Comparison of ENCODE assay signal across 15 cellular contexts in genomic region chr9:131399972-131400371, GRCh38. TPM values are rescaled to one million over a fixed set of nuclear protein-coding genes. Genes with fewer than 3 reads are reported as not detected.
DNase-seq lines count a peak whose midpoint lies in the region; ATAC-seq and TF ChIP-seq lines count a peak whose summit lies in the region.
"Had no signal": no experiment of that assay in that cellular context is flagged by ENCODE, and none has a peak within 500 bp of the region (broad histone marks: within the 10 kb centered on the region; RNA-seq: fewer than 3 reads in every experiment).

No MANE protein-coding gene starts in this region.

- no peak for TF ChIP-seq CTCF in BE2C (IDR thresholded peaks at IDR 0.05; ENCODE audit: low read depth, low read length)

- no peak overlapping the region for H3K4me3 ChIP-seq in BE2C (ENCODE audit: low read depth, low read length)
- H3K4me3 ChIP-seq: breast epithelium, lung, uterus had no signal

- peaks cover 29% of the 10 kb centered on the region for H3K36me3 ChIP-seq in BE2C
- H3K36me3 ChIP-seq: breast epithelium, uterus had no signal

- H3K27ac Mint-ChIP-seq in activated T-cell treated with anti-CD3 and anti-CD28 coated beads, Interleukin-2, amount 50 U/mL, for 24 hours = peak overlapping the region; percentile 38
- no peak overlapping the region for H3K27ac Mint-ChIP-seq in activated T-helper 1 cell treated with anti-CD3 and anti-CD28 coated beads, Interleukin-12 subunit alpha, Interleukin-12 subunit beta, Interleukin-2, Interleukin-4 antibody, amounts not matched to agents 30 ng/mL and 10 ng/mL and 1 ng/mL, durations not matched to agents 14 hours and 24 hours and 36 hours
- H3K27ac Mint-ChIP-seq in immature natural killer cell = peak overlapping the region; percentile 22 to 88 (median 70)
- H3K27ac Mint-ChIP-seq in stimulated activated naive CD8-positive, alpha-beta T cell treated with anti-CD3 and anti-CD28 coated beads, Interleukin-15, amount 100 ng/mL, for 72 hours = peak overlapping the region in 1 of 2 donors; percentile 81

- ATAC-seq in stimulated activated naive CD8-positive, alpha-beta T cell treated with anti-CD3 and anti-CD28 coated beads, Interleukin-15, amount 100 ng/mL, for 72 hours = no peak

- H3K9me3 Mint-ChIP-seq in activated T-cell treated with anti-CD3 and anti-CD28 coated beads, Interleukin-2, amount 50 U/mL, for 24 hours = no peaks in the 10 kb centered on the region
- no peaks in the 10 kb centered on the region for H3K9me3 Mint-ChIP-seq in activated T-helper 1 cell treated with anti-CD3 and anti-CD28 coated beads, Interleukin-12 subunit alpha, Interleukin-12 subunit beta, Interleukin-2, Interleukin-4 antibody, amounts not matched to agents 30 ng/mL and 10 ng/mL and 1 ng/mL, durations not matched to agents 14 hours and 24 hours and 36 hours
- no peaks in the 10 kb centered on the region for H3K9me3 Mint-ChIP-seq in immature natural killer cell
- no peaks in the 10 kb centered on the region for H3K9me3 Mint-ChIP-seq in stimulated activated naive CD8-positive, alpha-beta T cell treated with anti-CD3 and anti-CD28 coated beads, Interleukin-15, amount 100 ng/mL, for 72 hours

- H3K4me1 ChIP-seq in BE2C = peaks cover 22% of the 10 kb centered on the region

- no peak for DNase-seq in activated T-cell treated with anti-CD3 and anti-CD28 coated beads, Interleukin-2, amount 50 U/mL, for 24 hours
- no peak for DNase-seq in activated T-cell treated with anti-CD3 and anti-CD28 coated beads for 4 hours
- no peak for DNase-seq in activated T-helper 1 cell treated with anti-CD3 and anti-CD28 coated beads, Interleukin-12 subunit alpha, Interleukin-12 subunit beta, Interleukin-2, Interleukin-4 antibody, amounts not matched to agents 30 ng/mL and 10 ng/mL and 1 ng/mL, durations not matched to agents 14 hours and 24 hours and 36 hours (ENCODE audit: low spot score)
- DNase-seq in immature natural killer cell = no peak
- DNase-seq in stimulated activated naive CD8-positive, alpha-beta T cell treated with anti-CD3 and anti-CD28 coated beads, Interleukin-15, amount 100 ng/mL, for 72 hours = no peak
- DNase-seq in CD1c-positive myeloid dendritic cell (ENCODE audit: extremely low spot score) = no peak
- DNase-seq in BE2C = no peak
- no peak for DNase-seq in NCI-H2107 (lab: John Stamatoyannopoulos, UW)
- DNase-seq: activated T-cell treated with anti-CD3 and anti-CD28 coated beads, Interleukin-2, amount 50 U/mL, for 1 hour; DMS79; NCI-H2081; stimulated activated CD4-positive, alpha-beta T cell treated with anti-CD3 and anti-CD28 coated beads, Interleukin-12 subunit alpha, Interleukin-12 subunit beta, amount 100 ng/mL, for 4 hours; uterus had no signal

- peaks cover 86% of the 10 kb centered on the region for H3K4me1 Mint-ChIP-seq in activated T-cell treated with anti-CD3 and anti-CD28 coated beads, Interleukin-2, amount 50 U/mL, for 24 hours (ENCODE audit: low read depth)
- H3K4me1 Mint-ChIP-seq in activated T-helper 1 cell treated with anti-CD3 and anti-CD28 coated beads, Interleukin-12 subunit alpha, Interleukin-12 subunit beta, Interleukin-2, Interleukin-4 antibody, amounts not matched to agents 30 ng/mL and 10 ng/mL and 1 ng/mL, durations not matched to agents 14 hours and 24 hours and 36 hours (ENCODE audit: low read depth) = peaks cover 82% of the 10 kb centered on the region
- H3K4me1 Mint-ChIP-seq in immature natural killer cell = peaks cover 92 to 93% of the 10 kb centered on the region in 2 donors
- H3K4me1 Mint-ChIP-seq in stimulated activated naive CD8-positive, alpha-beta T cell treated with anti-CD3 and anti-CD28 coated beads, Interleukin-15, amount 100 ng/mL, for 72 hours = peaks cover 96% of the 10 kb centered on the region

- H3K4me3 Mint-ChIP-seq in activated T-cell treated with anti-CD3 and anti-CD28 coated beads, Interleukin-2, amount 50 U/mL, for 24 hours = peak overlapping the region; percentile 21
- H3K4me3 Mint-ChIP-seq in activated T-helper 1 cell treated with anti-CD3 and anti-CD28 coated beads, Interleukin-12 subunit alpha, Interleukin-12 subunit beta, Interleukin-2, Interleukin-4 antibody, amounts not matched to agents 30 ng/mL and 10 ng/mL and 1 ng/mL, durations not matched to agents 14 hours and 24 hours and 36 hours = peak overlapping the region; percentile 43
- peak overlapping the region; percentile 26 to 73 (median 48) for H3K4me3 Mint-ChIP-seq in immature natural killer cell
- peak overlapping the region; percentile 1 to 64 for H3K4me3 Mint-ChIP-seq in stimulated activated naive CD8-positive, alpha-beta T cell treated with anti-CD3 and anti-CD28 coated beads, Interleukin-15, amount 100 ng/mL, for 72 hours

- H3K27me3 ChIP-seq in BE2C = no peaks in the 10 kb centered on the region
- H3K27me3 ChIP-seq: breast epithelium, uterus had no signal

- no peaks in the 10 kb centered on the region for H3K9me3 ChIP-seq in BE2C
- H3K9me3 ChIP-seq: breast epithelium, uterus had no signal

- intact Hi-C loops in activated T-helper 1 cell treated with anti-CD3 and anti-CD28 coated beads, Interleukin-12 subunit alpha, Interleukin-12 subunit beta, Interleukin-2, Interleukin-4 antibody, amounts not matched to agents 30 ng/mL and 10 ng/mL and 1 ng/mL, durations not matched to agents 14 hours and 24 hours and 36 hours (cut with micrococcal nuclease) = loop anchor here (5.0 to 10.0 kb wide), 5 partner anchors 128 to 955 kb away; partner anchors contain the start of gene SETX

- H3K27me3 Mint-ChIP-seq in activated T-cell treated with anti-CD3 and anti-CD28 coated beads, Interleukin-2, amount 50 U/mL, for 24 hours = no peaks in the 10 kb centered on the region
- H3K27me3 Mint-ChIP-seq in activated T-helper 1 cell treated with anti-CD3 and anti-CD28 coated beads, Interleukin-12 subunit alpha, Interleukin-12 subunit beta, Interleukin-2, Interleukin-4 antibody, amounts not matched to agents 30 ng/mL and 10 ng/mL and 1 ng/mL, durations not matched to agents 14 hours and 24 hours and 36 hours (ENCODE audit: insufficient read depth) = peaks cover 3% of the 10 kb centered on the region
- peaks cover 6 to 14% (median 14%) of the 10 kb centered on the region in 3 donors for H3K27me3 Mint-ChIP-seq in immature natural killer cell (ENCODE audit: low read depth in 3 of 3)
- H3K27me3 Mint-ChIP-seq in stimulated activated naive CD8-positive, alpha-beta T cell treated with anti-CD3 and anti-CD28 coated beads, Interleukin-15, amount 100 ng/mL, for 72 hours = no peaks in the 10 kb centered on the region

- peaks cover 65% of the 10 kb centered on the region for H3K36me3 Mint-ChIP-seq in activated T-cell treated with anti-CD3 and anti-CD28 coated beads, Interleukin-2, amount 50 U/mL, for 24 hours (ENCODE audit: low read depth)
- H3K36me3 Mint-ChIP-seq in activated T-helper 1 cell treated with anti-CD3 and anti-CD28 coated beads, Interleukin-12 subunit alpha, Interleukin-12 subunit beta, Interleukin-2, Interleukin-4 antibody, amounts not matched to agents 30 ng/mL and 10 ng/mL and 1 ng/mL, durations not matched to agents 14 hours and 24 hours and 36 hours (ENCODE audit: low read depth) = peaks cover 21% of the 10 kb centered on the region
- H3K36me3 Mint-ChIP-seq in immature natural killer cell = no peaks in the 10 kb centered on the region

RNA-seq across cellular contexts. Expression of gene PRRC2B, which starts 6.1 kb away (rescaled TPM):
- total RNA-seq in activated T-helper 1 cell treated with anti-CD3 and anti-CD28 coated beads, Interleukin-12 subunit alpha, Interleukin-12 subunit beta, Interleukin-2, Interleukin-4 antibody, amounts not matched to agents 30 ng/mL and 10 ng/mL and 1 ng/mL, durations not matched to agents 14 hours and 24 hours and 36 hours = 103 and 108 TPM in 2 replicates
- 10 to 100 TPM in 1 of 3 donors, 1 to 10 TPM in 2; 2.0 to 48.1 (median 9.6) TPM for polyA plus RNA-seq in immature natural killer cell
- 119 TPM for polyA plus RNA-seq in BE2C (2012; ENCODE audit: insufficient read depth, insufficient read length, low read depth)
